In the genomic region with DNA sequence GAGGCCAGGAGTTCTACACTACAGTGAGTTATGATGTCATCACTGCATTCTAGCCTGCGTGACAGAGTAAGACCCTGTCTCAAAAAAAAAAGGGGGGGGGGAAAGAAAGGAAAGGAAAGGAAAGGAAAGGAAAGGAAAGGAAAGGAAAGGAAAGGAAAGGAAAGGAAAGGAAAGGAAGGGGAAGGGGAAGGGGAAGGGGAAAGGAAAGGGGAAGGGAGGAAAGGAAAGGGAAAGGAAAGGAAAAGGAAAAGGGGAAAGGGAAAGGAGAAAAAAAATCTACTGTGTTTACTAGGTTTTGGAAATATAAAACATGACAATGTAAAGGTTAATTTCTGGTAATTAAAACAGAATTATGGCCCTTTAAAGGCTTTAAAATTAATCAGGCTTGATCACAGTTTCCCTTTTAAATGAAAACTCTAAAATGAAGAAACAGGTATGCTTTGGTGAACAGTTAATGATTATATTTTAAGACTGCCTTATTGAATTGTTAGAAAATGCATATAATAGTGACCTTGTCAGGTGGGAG, we compare ENCODE assay signal across 19 cellular contexts.
DNase-seq lines count a peak whose midpoint lies in the region; ATAC-seq, FAIRE-seq and TF ChIP-seq lines count a peak whose summit lies in the region.
"Had no signal": no experiment of that assay in that cellular context is flagged by ENCODE, and none has a peak within 500 bp of the region (broad histone marks: within the 10 kb centered on the region; RNA-seq: fewer than 3 reads in every experiment).

No MANE protein-coding gene starts in this region.

- no peaks in the 10 kb centered on the region for H3K9me3 Mint-ChIP-seq in endothelial cell (ENCODE audit: unreplicated experiment)
- H3K9me3 Mint-ChIP-seq: HFFc6 had no signal

- 94% methylated on average over 1 of the region's 1 CpG for WGBS in HepG2 (ENCODE audit: low lambda C conversion rate)
- 100% methylated on average over 1 of the region's 1 CpG for WGBS in right lobe of liver (ENCODE audit: insufficient coverage, low coverage, low lambda C conversion rate, missing lambda C conversion rate)
- WGBS in ovary, 3 donors: 95 to 100% (median 96%) methylated on average over 1 of the region's 1 CpG

- H3K9ac ChIP-seq in HepG2 (ENCODE audit: insufficient read depth, low read depth, low read length) (no peak overlapping the region), HUES48 (ENCODE audit: low read depth, low read length) (no peak overlapping the region)

- no peak for FAIRE-seq in HepG2 (lab: Jason Lieb, UNC)
- FAIRE-seq: A549, G401.6, GM12891, GM19239, H1, HTR-8/SVneo had no signal

- intact Hi-C loops in HepG2 (cut with micrococcal nuclease; ENCODE audit: unreplicated experiment): no loop called here
- intact Hi-C loops in right lobe of liver (cut with DNase I): no loop called here
- intact Hi-C loops in ovary (cut with DNase I): no loop called here

- H4K20me1 ChIP-seq in HepG2 (ENCODE audit: insufficient read depth, low read length): no peaks in the 10 kb centered on the region

- H3K4me3 Mint-ChIP-seq in endothelial cell (ENCODE audit: unreplicated experiment): no peak overlapping the region
- H3K4me3 Mint-ChIP-seq: CD4-positive, alpha-beta memory T cell; HFFc6 had no signal

- DNase-seq in HepG2 (ENCODE audit: low spot score) (no peak), right lobe of liver (no peak), endothelial cell (ENCODE audit: low spot score) (no peak), ovary (no peak)
- DNase-seq in activated CD4-positive, CD25-positive, alpha-beta regulatory T cell treated with anti-CD3 and anti-CD28 coated beads, Interleukin-2, amount 50 U/mL, for 72 hours: no peak
- DNase-seq: BE2C; CD4-positive, alpha-beta memory T cell; DMS79 had no signal

- H3K4me1 ChIP-seq in HepG2 (ENCODE audit: insufficient read depth, low read length): no peaks in the 10 kb centered on the region
- H3K4me1 ChIP-seq in right lobe of liver: no peaks in the 10 kb centered on the region
- H3K4me1 ChIP-seq in HUES48 (ENCODE audit: control insufficient read depth, insufficient read depth, low read length): peaks cover 7% of the 10 kb centered on the region; the same call in 1 of the 2 replicates
- H3K4me1 ChIP-seq in ovary (ENCODE audit: insufficient read depth): peaks cover 1% of the 10 kb centered on the region
- H3K4me1 ChIP-seq: BE2C had no signal

- TF ChIP-seq RAD21 in HepG2 (CRISPR knock-in tag; IDR thresholded peaks at IDR 0.05): no peak

- no peak for TF ChIP-seq CTCF in HepG2 (CRISPR knock-in tag; IDR thresholded peaks at IDR 0.05)
- no peak for TF ChIP-seq CTCF in right lobe of liver (IDR thresholded peaks at IDR 0.05)
- no peak for TF ChIP-seq CTCF in endothelial cell (IDR thresholded peaks at IDR 0.05; ENCODE audit: unreplicated experiment)
- no peak for TF ChIP-seq CTCF in ovary (IDR thresholded peaks at IDR 0.05)

- H3K27me3 Mint-ChIP-seq in endothelial cell (ENCODE audit: unreplicated experiment): peaks cover 1% of the 10 kb centered on the region
- H3K27me3 Mint-ChIP-seq: CD4-positive, alpha-beta memory T cell had no signal

- H3K4me3 ChIP-seq in HepG2 (replicated peaks in 1 of 3; ENCODE audit: insufficient read depth in 1 of 3, low read depth in 2 of 3, low read length in 3 of 3): no peak overlapping the region
- no peak overlapping the region for H3K4me3 ChIP-seq in right lobe of liver
- no peak overlapping the region for H3K4me3 ChIP-seq in HUES48 (ENCODE audit: low read depth, low read length)
- no peak overlapping the region for H3K4me3 ChIP-seq in ovary
- H3K4me3 ChIP-seq: A549, HAP-1 had no signal

- H3K27ac Mint-ChIP-seq in endothelial cell (ENCODE audit: unreplicated experiment): peak overlapping the region; percentile 12
- H3K27ac Mint-ChIP-seq: CD4-positive, alpha-beta memory T cell; HFFc6 had no signal

- TF ChIP-seq POLR2A in HepG2 (IDR thresholded peaks at IDR 0.05; ENCODE audit: insufficient read depth in 1 of 2, low read depth in 2 of 2, low read length in 2 of 2) (no peak), right lobe of liver (IDR thresholded peaks at IDR 0.05) (no peak), ovary (IDR thresholded peaks at IDR 0.05) (no peak)

- ATAC-seq in HepG2 (no peak), right lobe of liver (no peak), HG02623 (IDR thresholded peaks at IDR 0.05; ENCODE audit: unreplicated experiment) (no peak)
- ATAC-seq: A549 had no signal

- H3K27ac ChIP-seq in HepG2 (ENCODE audit: extremely low read length, insufficient read depth, low read length) (no peak overlapping the region), right lobe of liver (no peak overlapping the region), HUES48 (ENCODE audit: low read depth, low read length) (peak overlapping the region; percentile 42), ovary (no peak overlapping the region)
- H3K27ac ChIP-seq: A549, C4-2B had no signal

- H3K36me3 ChIP-seq in HepG2 (replicated peaks in 1 of 2; ENCODE audit: control insufficient read depth in 1 of 2, insufficient read depth in 2 of 2, low read length in 2 of 2): no peaks in the 10 kb centered on the region
- no peaks in the 10 kb centered on the region for H3K36me3 ChIP-seq in right lobe of liver
- H3K36me3 ChIP-seq in HUES48 (ENCODE audit: control insufficient read depth, insufficient read depth, low read length): no peaks in the 10 kb centered on the region
- no peaks in the 10 kb centered on the region for H3K36me3 ChIP-seq in ovary
- H3K36me3 ChIP-seq: BE2C, HAP-1 had no signal

- POLR2A ChIA-PET in HepG2 (lab: Yijun Ruan, JAX): no interaction called here

- no peak for TF ChIP-seq EP300 in HepG2 (IDR thresholded peaks at IDR 0.05; ENCODE audit: low read depth in 2 of 2, low read length in 2 of 2)
- no peak for TF ChIP-seq EP300 in HepG2 (CRISPR knock-in tag; IDR thresholded peaks at IDR 0.05; ENCODE audit: borderline replicate concordance)
- no peak for TF ChIP-seq EP300 in ovary (IDR thresholded peaks at IDR 0.05)

- no peak overlapping the region for H2AFZ ChIP-seq in HepG2 (ENCODE audit: low read length)

- peaks cover 8% of the 10 kb centered on the region for H3K4me1 Mint-ChIP-seq in endothelial cell (ENCODE audit: unreplicated experiment)

- in situ Hi-C loops in HepG2 (cut with HindIII; ENCODE audit: extremely low pct_ligation_motif_present, low pct_unique_long_range_greater_than_20kb): no loop called here

- H3K4me2 ChIP-seq in HepG2 (ENCODE audit: low read depth, low read length): no peak overlapping the region
- H3K4me2 ChIP-seq: A549 had no signal

- H3K9me3 ChIP-seq in HepG2 (ENCODE audit: low read length): no peaks in the 10 kb centered on the region
- no peaks in the 10 kb centered on the region for H3K9me3 ChIP-seq in right lobe of liver
- H3K9me3 ChIP-seq in HUES48 (ENCODE audit: control insufficient read depth, insufficient read depth, low read length): no peaks in the 10 kb centered on the region
- no peaks in the 10 kb centered on the region for H3K9me3 ChIP-seq in ovary
- H3K9me3 ChIP-seq: A549, BE2C, HAP-1 had no signal

- no peaks in the 10 kb centered on the region for H3K36me3 Mint-ChIP-seq in endothelial cell (ENCODE audit: low read depth, unreplicated experiment)

- no TSS peak for BruUV-seq in HepG2 (replicated peaks; lab: Mats Ljungman, UMichigan)

- H3K79me2 ChIP-seq in HepG2 (ENCODE audit: insufficient read depth, low read length): no peaks in the 10 kb centered on the region

- CTCF ChIA-PET in HepG2 (lab: Yijun Ruan, JAX; ENCODE audit: low intra/inter-chr PET ratio, low total read pairs): no interaction called here

- H3K27me3 ChIP-seq in HepG2 (ENCODE audit: control insufficient read depth in 1 of 2, insufficient read depth in 2 of 2, low read length in 2 of 2): no peaks in the 10 kb centered on the region
- no peaks in the 10 kb centered on the region for H3K27me3 ChIP-seq in right lobe of liver
- no peaks in the 10 kb centered on the region for H3K27me3 ChIP-seq in HUES48 (ENCODE audit: control insufficient read depth, insufficient read depth, low read length)
- no peaks in the 10 kb centered on the region for H3K27me3 ChIP-seq in ovary
- H3K27me3 ChIP-seq: BE2C had no signal

TF ChIP-seq in HepG2, 621 proteins besides CTCF, POLR2A, EP300 and RAD21 (continues in another document):
- TF ChIP-seq ATF7 (IDR thresholded peaks at IDR 0.05): peak; percentile 71; the same call in 1 of the 2 replicates
- TF ChIP-seq ATF7 (CRISPR knock-in tag; IDR thresholded peaks at IDR 0.05): no peak
- no peak for TF ChIP-seq PCBP2 (optimal IDR thresholded peaks at IDR 0.05; ENCODE audit: low read depth, low read length, poor library complexity, severe bottlenecking)
- peak; percentile 94 for TF ChIP-seq HNRNPK (IDR thresholded peaks at IDR 0.05; ENCODE audit: low read depth, low read length, poor library complexity, severe bottlenecking)
- TF ChIP-seq, protein P1, sequence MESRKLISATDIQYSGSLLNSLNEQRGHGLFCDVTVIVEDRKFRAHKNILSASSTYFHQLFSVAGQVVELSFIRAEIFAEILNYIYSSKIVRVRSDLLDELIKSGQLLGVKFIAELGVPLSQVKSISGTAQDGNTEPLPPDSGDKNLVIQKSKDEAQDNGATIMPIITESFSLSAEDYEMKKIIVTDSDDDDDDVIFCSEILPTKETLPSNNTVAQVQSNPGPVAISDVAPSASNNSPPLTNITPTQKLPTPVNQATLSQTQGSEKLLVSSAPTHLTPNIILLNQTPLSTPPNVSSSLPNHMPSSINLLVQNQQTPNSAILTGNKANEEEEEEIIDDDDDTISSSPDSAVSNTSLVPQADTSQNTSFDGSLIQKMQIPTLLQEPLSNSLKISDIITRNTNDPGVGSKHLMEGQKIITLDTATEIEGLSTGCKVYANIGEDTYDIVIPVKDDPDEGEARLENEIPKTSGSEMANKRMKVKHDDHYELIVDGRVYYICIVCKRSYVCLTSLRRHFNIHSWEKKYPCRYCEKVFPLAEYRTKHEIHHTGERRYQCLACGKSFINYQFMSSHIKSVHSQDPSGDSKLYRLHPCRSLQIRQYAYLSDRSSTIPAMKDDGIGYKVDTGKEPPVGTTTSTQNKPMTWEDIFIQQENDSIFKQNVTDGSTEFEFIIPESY (CRISPR knock-in tag; IDR thresholded peaks at IDR 0.05): no peak
- no peak for TF ChIP-seq SRF (IDR thresholded peaks at IDR 0.05; ENCODE audit: low read depth, low read length)
- TF ChIP-seq ZNF160 (CRISPR knock-in tag; IDR thresholded peaks at IDR 0.05): no peak
- TF ChIP-seq PHB2 (IDR thresholded peaks at IDR 0.05; ENCODE audit: partially characterized antibody): no peak
- TF ChIP-seq CREB1 (IDR thresholded peaks at IDR 0.05): peak; percentile 48
- no peak for TF ChIP-seq CREB1 (CRISPR knock-in tag; IDR thresholded peaks at IDR 0.05)
- TF ChIP-seq ZNF713 (CRISPR knock-in tag; IDR thresholded peaks at IDR 0.05): no peak
- no peak for TF ChIP-seq ZNF777 (CRISPR knock-in tag; IDR thresholded peaks at IDR 0.05)
